Comparison of ENCODE assay signal across 12 cellular contexts in genomic region chr2:46337208-46337994, GRCh38. TPM values are rescaled to one million over a fixed set of nuclear protein-coding genes. Genes with fewer than 3 reads are reported as not detected.
DNase-seq lines count a peak whose midpoint lies in the region; ATAC-seq and TF ChIP-seq lines count a peak whose summit lies in the region.
"Had no signal": no experiment of that assay in that cellular context is flagged by ENCODE, and none has a peak within 500 bp of the region (broad histone marks: within the 10 kb centered on the region; RNA-seq: fewer than 3 reads in every experiment).

No MANE protein-coding gene starts in this region.

- H3K27me3 ChIP-seq in Panc1 (ENCODE audit: control insufficient read depth, insufficient read depth, low read length) (no peaks in the 10 kb centered on the region), skeletal muscle satellite cell (ENCODE audit: control insufficient read depth, insufficient read depth, low read length) (no peaks in the 10 kb centered on the region), brain microvascular endothelial cell (replicated peaks) (no peaks in the 10 kb centered on the region), colonic mucosa (no peaks in the 10 kb centered on the region)

- CTCF ChIA-PET in Panc1 (lab: Charles Lee): interaction anchor here (0.7 kb wide), 1 partner anchor 10 kb away, joined by 3 read pairs; no protein-coding TSS in a partner anchor

- peak; percentile 88 for DNase-seq in G401 (ENCODE audit: low spot score)
- no peak for DNase-seq in Panc1 (ENCODE audit: low read depth, low spot score)
- DNase-seq in fibroblast of the aortic adventitia (ENCODE audit: low read depth): peak; percentile 44
- no peak for DNase-seq in brain microvascular endothelial cell
- no peak for DNase-seq in stimulated activated CD4-positive, alpha-beta T cell treated with anti-CD3 and anti-CD28 coated beads, Interleukin-1b, Interleukin-23, amount 100 ng/mL, for 48 hours
- no peak for DNase-seq in colonic mucosa
- DNase-seq: amniotic stem cell, NCI-H1694, T-helper 9 cell had no signal

- in situ Hi-C loops in G401 (cut with HindIII; ENCODE audit: low sequenced_read_pairs) (no loop called here), Panc1 (cut with HindIII; ENCODE audit: low pct_unique_long_range_greater_than_20kb, low sequenced_read_pairs) (no loop called here), brain microvascular endothelial cell (cut with HindIII; ENCODE audit: low pct_ligation_motif_present, low sequenced_read_pairs) (no loop called here)

- no peaks in the 10 kb centered on the region for H3K9me3 ChIP-seq in Panc1 (ENCODE audit: control insufficient read depth, insufficient read depth, low read depth, low read length)
- no peaks in the 10 kb centered on the region for H3K9me3 ChIP-seq in skeletal muscle satellite cell (replicated peaks; ENCODE audit: low read length)
- H3K9me3 ChIP-seq in colonic mucosa: no peaks in the 10 kb centered on the region

- BruUV-seq in Panc1 (replicated peaks; lab: Mats Ljungman, UMichigan): no TSS peak

- no peaks in the 10 kb centered on the region for H3K36me3 ChIP-seq in Panc1 (ENCODE audit: control insufficient read depth, insufficient read depth, low read length)
- H3K36me3 ChIP-seq in skeletal muscle satellite cell (ENCODE audit: insufficient read depth, low read length): no peaks in the 10 kb centered on the region
- H3K36me3 ChIP-seq in brain microvascular endothelial cell (replicated peaks): no peaks in the 10 kb centered on the region
- no peaks in the 10 kb centered on the region for H3K36me3 ChIP-seq in colonic mucosa

- H3K27ac ChIP-seq in Panc1 (ENCODE audit: low read length): 0 out of 2 replicates have a peak overlapping the region, but pooled peaks have one; percentile 87
- H3K27ac ChIP-seq in brain microvascular endothelial cell: no peak overlapping the region
- no peak overlapping the region for H3K27ac ChIP-seq in colonic mucosa
- H3K27ac ChIP-seq: epithelial cell of prostate had no signal

- ATAC-seq in Panc1 (no peak), GM19467 (IDR thresholded peaks at IDR 0.05; ENCODE audit: unreplicated experiment) (no peak)

- H3K4me3 ChIP-seq in Panc1 (ENCODE audit: low read depth in 2 of 2, low read length in 2 of 2) (no peak overlapping the region), fibroblast of the aortic adventitia (ENCODE audit: low read depth, low read length) (no peak overlapping the region), skeletal muscle satellite cell (ENCODE audit: low read length) (no peak overlapping the region), brain microvascular endothelial cell (ENCODE audit: low read depth, low read length) (no peak overlapping the region), colonic mucosa (no peak overlapping the region)

- TF ChIP-seq CTCF in Panc1 (IDR thresholded peaks at IDR 0.05) (no peak), fibroblast of the aortic adventitia (IDR thresholded peaks at IDR 0.05; ENCODE audit: insufficient read depth, low read length) (no peak), brain microvascular endothelial cell (IDR thresholded peaks at IDR 0.05; ENCODE audit: low read depth, low read length, missing control alignments) (no peak), colonic mucosa (IDR thresholded peaks at IDR 0.05) (no peak)

- H3K9ac ChIP-seq in skeletal muscle satellite cell (ENCODE audit: low read depth, low read length): peak overlapping the region; percentile 93
- peak overlapping the region in 1 of 2 donors; percentile 60 for H3K9ac ChIP-seq in colonic mucosa (ENCODE audit: low read depth in 2 of 2, low read length in 2 of 2)

- intact Hi-C loops in Panc1 (cut with micrococcal nuclease; ENCODE audit: unreplicated experiment) (no loop called here), colonic mucosa (cut with DNase I) (loop anchor here (5.0 kb wide), 1 partner anchor 35 kb away; no protein-coding TSS in a partner anchor)

- H3K4me1 ChIP-seq in Panc1 (ENCODE audit: control insufficient read depth, insufficient read depth, low read length) (peaks cover 54% of the 10 kb centered on the region), skeletal muscle satellite cell (ENCODE audit: control insufficient read depth, insufficient read depth, low read length) (peaks cover 55% of the 10 kb centered on the region), colonic mucosa (peaks cover 10% of the 10 kb centered on the region)

- POLR2A ChIA-PET in Panc1 (lab: Charles Lee): no interaction called here

- H3K4me2 ChIP-seq in skeletal muscle satellite cell (ENCODE audit: low read length): no peak overlapping the region

RNA-seq across cellular contexts. Expression of gene EPAS1, which starts 40.2 kb away (rescaled TPM):
- total RNA-seq in G401 (2014; rRNA removed; shearing (Covaris generic)): 0.03 TPM in 1 of 2 replicates, not detected in the other
- total RNA-seq in Panc1 (2021; ENCODE audit: unreplicated experiment) (106 TPM), fibroblast of the aortic adventitia (ENCODE audit: low replicate concordance) (41.5 and 45.6 TPM in 2 replicates), colonic mucosa (100 to 1,000 TPM; 116 to 140 TPM)
- 65.8 TPM for polyA plus RNA-seq in Panc1 (2012; ENCODE audit: insufficient read length)
- 46.3 and 63.6 TPM in 2 replicates for total RNA-seq in skeletal muscle satellite cell (2012; rRNA removed)

Comparison
In these comparisons a context has a peak if more than half of its experiments do, and no peak if none do; other contexts are left out.
1. DNase-seq: peak in G401 (single experiment) and fibroblast of the aortic adventitia (single experiment); none in Panc1 (single experiment), brain microvascular endothelial cell (single experiment), stimulated activated CD4-positive, alpha-beta T cell treated with anti-CD3 and anti-CD28 coated beads, Interleukin-1b, Interleukin-23, amount 100 ng/mL, for 48 hours (single experiment) and colonic mucosa (single experiment).
2. RNA of gene EPAS1, which starts 40.2 kb away (total RNA-seq): 116 to 140 TPM in colonic mucosa, 106 TPM in Panc1 (single experiment) and 41.5 to 45.6 TPM in fibroblast of the aortic adventitia; 0.03 TPM in G401; every median in the first group is over 10 times any median in the second.